Comparison of ENCODE assay signal across 24 cellular contexts in genomic region chr15:78192826-78193594, GRCh38. TPM values are rescaled to one million over a fixed set of nuclear protein-coding genes. Genes with fewer than 3 reads are reported as not detected.
"Had no signal": no experiment of that assay in that cellular context is flagged by ENCODE, and none has a peak within 500 bp of the region (broad histone marks: within the 10 kb centered on the region; RNA-seq: fewer than 3 reads in every experiment).

No MANE protein-coding gene starts in this region.

- H3K27ac Mint-ChIP-seq: activated B cell treated with CpG ODN at 0.5 μM for 24 hours; activated CD4-positive, alpha-beta memory T cell treated with anti-CD3 and anti-CD28 coated beads for 36 hours; activated naive CD8-positive, alpha-beta T cell treated with anti-CD3 and anti-CD28 coated beads for 36 hours; dendritic cell treated with granulocyte-macrophage colony-stimulating factor and Interleukin-4, amounts not matched to agents 40 ng/mL and 50 ng/mL, for 4 days; mesothelial cell of epicardium; natural killer cell; T-helper 1 cell treated with Interleukin-12 subunit alpha and Interleukin-12 subunit beta and Interleukin-4 antibody, amounts not matched to agents 30 μg/mL and 1 μg/mL, for 36 hours; type B pancreatic cell had no signal

- H3K27me3 Mint-ChIP-seq: activated B cell treated with CpG ODN at 0.5 μM for 24 hours; activated CD4-positive, alpha-beta memory T cell treated with anti-CD3 and anti-CD28 coated beads for 36 hours; activated naive CD8-positive, alpha-beta T cell treated with anti-CD3 and anti-CD28 coated beads for 36 hours had no signal

- H3K36me3 ChIP-seq: heart left ventricle, neutrophil, ovary had no signal

- H3K36me3 Mint-ChIP-seq: activated CD4-positive, alpha-beta memory T cell treated with anti-CD3 and anti-CD28 coated beads for 36 hours; activated naive CD8-positive, alpha-beta T cell treated with anti-CD3 and anti-CD28 coated beads for 36 hours; mesothelial cell of epicardium; natural killer cell; type B pancreatic cell had no signal

- H3K4me1 ChIP-seq: heart left ventricle, psoas muscle had no signal

- H3K27me3 ChIP-seq: heart left ventricle, ovary had no signal

- FAIRE-seq: bronchial epithelial cell, endometrium, islet of Langerhans had no signal

- H3K4me1 Mint-ChIP-seq: activated B cell treated with CpG ODN at 0.5 μM for 24 hours; activated naive CD8-positive, alpha-beta T cell treated with anti-CD3 and anti-CD28 coated beads for 36 hours; mesothelial cell of epicardium; natural killer cell had no signal

- ATAC-seq: psoas muscle had no signal

- DNase-seq: activated B cell treated with CpG ODN at 0.5 μM for 24 hours; activated CD4-positive, alpha-beta memory T cell treated with anti-CD3 and anti-CD28 coated beads for 36 hours; activated CD4-positive, alpha-beta T cell treated with anti-CD3 and anti-CD28 coated beads for 48 hours; activated naive CD4-positive, alpha-beta T cell treated with Interleukin-2 at 50 U/mL for 16 hours; activated naive CD8-positive, alpha-beta T cell treated with anti-CD3 and anti-CD28 coated beads for 36 hours; activated T-cell treated with anti-CD3 and anti-CD28 coated beads, Interleukin-2, amount 50 U/mL, for 1 hour; amygdala; effector CD4-positive, alpha-beta T cell; heart left ventricle; natural killer cell; ovary; psoas muscle; right cardiac atrium; stimulated activated CD4-positive, alpha-beta T cell treated with anti-CD3 and anti-CD28 coated beads, Interleukin-4, amount 100 ng/mL, for 4 hours; T1000 had no signal

- H3K9me3 ChIP-seq: neutrophil, ovary, psoas muscle had no signal

- H3K4me3 ChIP-seq: heart left ventricle, lung, ovary, psoas muscle had no signal

- H3K27ac ChIP-seq: heart left ventricle, neutrophil, ovary, psoas muscle had no signal

- H3K4me3 Mint-ChIP-seq: activated B cell treated with CpG ODN at 0.5 μM for 24 hours; activated CD4-positive, alpha-beta memory T cell treated with anti-CD3 and anti-CD28 coated beads for 36 hours; activated naive CD8-positive, alpha-beta T cell treated with anti-CD3 and anti-CD28 coated beads for 36 hours; dendritic cell treated with granulocyte-macrophage colony-stimulating factor and Interleukin-4, amounts not matched to agents 40 ng/mL and 50 ng/mL, for 4 days; mesothelial cell of epicardium; natural killer cell; T-helper 1 cell treated with Interleukin-12 subunit alpha and Interleukin-12 subunit beta and Interleukin-4 antibody, amounts not matched to agents 30 μg/mL and 1 μg/mL, for 36 hours; type B pancreatic cell had no signal

- H3K9me3 Mint-ChIP-seq: dendritic cell treated with granulocyte-macrophage colony-stimulating factor and Interleukin-4, amounts not matched to agents 40 ng/mL and 50 ng/mL, for 4 days; natural killer cell; T-helper 1 cell treated with Interleukin-12 subunit alpha and Interleukin-12 subunit beta and Interleukin-4 antibody, amounts not matched to agents 30 μg/mL and 1 μg/mL, for 36 hours; type B pancreatic cell had no signal

RNA-seq across cellular contexts. Expression of gene ACSBG1, which starts 41.4 kb away (rescaled TPM):
- total RNA-seq: bronchial epithelial cell had no signal
